8 cellular contexts compared by ENCODE assay signal in the genomic region with DNA sequence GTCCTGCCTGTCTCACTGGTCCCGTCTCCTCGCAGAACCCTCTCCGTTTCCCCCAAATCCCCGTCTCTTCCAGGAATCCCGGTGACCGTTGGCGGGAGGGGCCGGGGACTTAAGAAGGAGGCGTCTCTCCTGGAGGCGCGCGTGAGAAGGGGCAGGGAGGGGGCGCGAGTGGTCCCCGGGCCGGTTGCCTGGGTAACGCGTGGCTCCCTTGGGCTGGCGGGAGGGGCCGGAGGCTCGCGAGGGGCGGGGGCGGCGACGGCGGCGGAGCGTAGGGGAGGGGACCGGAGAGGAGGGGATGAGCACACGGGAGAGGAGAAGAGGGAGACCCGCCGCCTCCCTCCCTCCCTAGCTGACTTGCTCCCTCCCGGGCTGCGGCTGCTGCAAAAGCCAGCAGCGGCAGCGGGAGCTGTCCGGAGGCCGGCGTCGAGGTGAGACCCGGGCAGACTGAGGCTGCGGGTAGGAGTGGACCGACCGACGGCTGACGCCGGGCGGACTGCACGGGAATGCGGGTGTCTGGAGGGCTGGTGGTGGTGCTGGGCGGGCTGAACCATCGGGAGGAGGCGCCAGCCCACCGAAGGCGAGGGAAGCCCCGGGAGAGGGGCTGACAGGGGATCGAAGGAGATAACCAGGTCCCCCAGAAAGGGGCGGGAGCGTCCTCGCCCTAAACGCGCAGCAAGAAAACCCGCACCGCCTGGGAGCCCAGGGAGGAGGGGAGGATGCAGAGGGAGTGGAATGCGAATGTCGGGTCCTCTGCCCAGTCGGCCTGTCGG. TPM values are rescaled to one million over a fixed set of nuclear protein-coding genes. Genes with fewer than 3 reads are reported as not detected.
DNase-seq lines count a peak whose midpoint lies in the region; ATAC-seq and TF ChIP-seq lines count a peak whose summit lies in the region.

A gene (plus strand): TSS at position 298 of the 770 bp plus-strand sequence. CDS start 862 bp downstream, outside the sequence.

- H3K36me3 Mint-ChIP-seq in T-helper 17 cell (ENCODE audit: low read depth) (peaks cover 4% of the 10 kb centered on the region), chondrocyte (ENCODE audit: low read depth) (peaks cover 9% of the 10 kb centered on the region)
- H3K36me3 Mint-ChIP-seq in stimulated activated memory B cell treated with anti-CD40 and anti-IgM and Interleukin-4, amounts not matched to agents 10 μg/mL and 1 μg/mL and 100 μg/mL, for 72 hours: peaks cover 33% of the 10 kb centered on the region

- H3K27ac ChIP-seq in C4-2B: peak within 1 kb of the TSS; percentile 96
- H3K27ac ChIP-seq in liver (ENCODE audit: low read depth in 1 of 2, low read length in 2 of 2): peak within 1 kb of the TSS; percentile 85 to 88

- in situ Hi-C loops in KBM-7 (cut with MboI; ENCODE audit: low pct_unique_long_range_greater_than_20kb, low sequenced_read_pairs): no loop called here

- no peak for TF ChIP-seq CTCF in C4-2B (conservative IDR thresholded peaks at IDR 0.05)
- TF ChIP-seq CTCF in chondrocyte (IDR thresholded peaks at IDR 0.05): peak; percentile 12
- no peak for TF ChIP-seq CTCF in liver (IDR thresholded peaks at IDR 0.05; ENCODE audit: low read depth, low read length, missing input control)

- H3K4me3 Mint-ChIP-seq in T-helper 17 cell (peak within 1 kb of the TSS; percentile 93), chondrocyte (ENCODE audit: unreplicated experiment) (peak within 1 kb of the TSS; percentile 82)
- H3K4me3 Mint-ChIP-seq in stimulated activated memory B cell treated with anti-CD40 and anti-IgM and Interleukin-4, amounts not matched to agents 10 μg/mL and 1 μg/mL and 100 μg/mL, for 72 hours: peak within 1 kb of the TSS; percentile 79

- DNase-seq in KBM-7 (peak; percentile 63), T-helper 17 cell (peak in 2 of 3 donors; percentile 48 to 57), chondrocyte (ENCODE audit: low spot score) (no peak)

- H3K27ac Mint-ChIP-seq in T-helper 17 cell (peak within 1 kb of the TSS; percentile 82), chondrocyte (ENCODE audit: unreplicated experiment) (peak within 1 kb of the TSS; percentile 97)
- H3K27ac Mint-ChIP-seq in stimulated activated memory B cell treated with anti-CD40 and anti-IgM and Interleukin-4, amounts not matched to agents 10 μg/mL and 1 μg/mL and 100 μg/mL, for 72 hours: peak within 1 kb of the TSS; percentile 26

- peaks cover 2 to 10% (median 4%) of the 10 kb centered on the region in 4 donors for H3K36me3 ChIP-seq in liver (ENCODE audit: control insufficient read depth in 4 of 4, insufficient read depth in 3 of 4, low read depth in 1 of 4, low read length in 3 of 4)

- peak within 1 kb of the TSS; percentile 38 to 51 (median 46) for H3K4me3 ChIP-seq in liver (ENCODE audit: low read depth in 1 of 3, low read length in 3 of 3)

- TF ChIP-seq RAD21 in liver (IDR thresholded peaks at IDR 0.05): no peak

- H3K27me3 Mint-ChIP-seq in T-helper 17 cell (no peaks in the 10 kb centered on the region), chondrocyte (ENCODE audit: low read depth) (no peaks in the 10 kb centered on the region)
- H3K27me3 Mint-ChIP-seq in stimulated activated memory B cell treated with anti-CD40 and anti-IgM and Interleukin-4, amounts not matched to agents 10 μg/mL and 1 μg/mL and 100 μg/mL, for 72 hours: no peaks in the 10 kb centered on the region

- no peaks in the 10 kb centered on the region for H3K27me3 ChIP-seq in liver (ENCODE audit: control insufficient read depth in 4 of 4, insufficient read depth in 4 of 4, low read length in 3 of 4)

- peaks cover 19 to 59% (median 37%) of the 10 kb centered on the region in 4 donors for H3K4me1 ChIP-seq in liver (ENCODE audit: control insufficient read depth in 4 of 4, insufficient read depth in 4 of 4, low read length in 3 of 4)

- no peaks in the 10 kb centered on the region for H3K9me3 ChIP-seq in T-helper 17 cell (ENCODE audit: control insufficient read depth, low read length, poor library complexity, severe bottlenecking)
- H3K9me3 ChIP-seq in liver (ENCODE audit: control insufficient read depth in 4 of 4, low read length in 3 of 4): no peaks in the 10 kb centered on the region

- peak within 1 kb of the TSS in 1 of 2 donors; percentile 80 for H3K9ac ChIP-seq in liver (ENCODE audit: low read depth in 1 of 2, low read length in 2 of 2)

- ATAC-seq in T-helper 17 cell: no peak
- no peak for ATAC-seq in stimulated activated memory B cell treated with anti-CD40 and anti-IgM and Interleukin-4, amounts not matched to agents 10 μg/mL and 1 μg/mL and 100 μg/mL, for 72 hours
- no peak for ATAC-seq in HG03045 (IDR thresholded peaks at IDR 0.05; ENCODE audit: unreplicated experiment)
- no peak for ATAC-seq in GM19463 (IDR thresholded peaks at IDR 0.05; ENCODE audit: unreplicated experiment)

- H3K4me1 Mint-ChIP-seq in T-helper 17 cell: peaks cover 55% of the 10 kb centered on the region
- peaks cover 71% of the 10 kb centered on the region for H3K4me1 Mint-ChIP-seq in chondrocyte (ENCODE audit: low read depth)
- peaks cover 72% of the 10 kb centered on the region for H3K4me1 Mint-ChIP-seq in stimulated activated memory B cell treated with anti-CD40 and anti-IgM and Interleukin-4, amounts not matched to agents 10 μg/mL and 1 μg/mL and 100 μg/mL, for 72 hours

- H3K9me3 Mint-ChIP-seq in chondrocyte (ENCODE audit: low read depth): no peaks in the 10 kb centered on the region
- no peaks in the 10 kb centered on the region for H3K9me3 Mint-ChIP-seq in stimulated activated memory B cell treated with anti-CD40 and anti-IgM and Interleukin-4, amounts not matched to agents 10 μg/mL and 1 μg/mL and 100 μg/mL, for 72 hours

- WGBS in liver: 8% methylated on average over 69 of the region's 69 CpGs

TF ChIP-seq in liver, 16 proteins besides CTCF, POLR2A, EP300 and RAD21:
- no peak for TF ChIP-seq GABPA (IDR thresholded peaks at IDR 0.05 in 1 of 2, conservative IDR thresholded peaks at IDR 0.05 in 1 of 2)
- TF ChIP-seq, protein P1, sequence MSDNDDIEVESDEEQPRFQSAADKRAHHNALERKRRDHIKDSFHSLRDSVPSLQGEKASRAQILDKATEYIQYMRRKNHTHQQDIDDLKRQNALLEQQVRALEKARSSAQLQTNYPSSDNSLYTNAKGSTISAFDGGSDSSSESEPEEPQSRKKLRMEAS (IDR thresholded peaks at IDR 0.05): no peak
- no peak for TF ChIP-seq JUND (IDR thresholded peaks at IDR 0.05)
- TF ChIP-seq HNF4G (IDR thresholded peaks at IDR 0.05): no peak
- TF ChIP-seq, protein P2, sequence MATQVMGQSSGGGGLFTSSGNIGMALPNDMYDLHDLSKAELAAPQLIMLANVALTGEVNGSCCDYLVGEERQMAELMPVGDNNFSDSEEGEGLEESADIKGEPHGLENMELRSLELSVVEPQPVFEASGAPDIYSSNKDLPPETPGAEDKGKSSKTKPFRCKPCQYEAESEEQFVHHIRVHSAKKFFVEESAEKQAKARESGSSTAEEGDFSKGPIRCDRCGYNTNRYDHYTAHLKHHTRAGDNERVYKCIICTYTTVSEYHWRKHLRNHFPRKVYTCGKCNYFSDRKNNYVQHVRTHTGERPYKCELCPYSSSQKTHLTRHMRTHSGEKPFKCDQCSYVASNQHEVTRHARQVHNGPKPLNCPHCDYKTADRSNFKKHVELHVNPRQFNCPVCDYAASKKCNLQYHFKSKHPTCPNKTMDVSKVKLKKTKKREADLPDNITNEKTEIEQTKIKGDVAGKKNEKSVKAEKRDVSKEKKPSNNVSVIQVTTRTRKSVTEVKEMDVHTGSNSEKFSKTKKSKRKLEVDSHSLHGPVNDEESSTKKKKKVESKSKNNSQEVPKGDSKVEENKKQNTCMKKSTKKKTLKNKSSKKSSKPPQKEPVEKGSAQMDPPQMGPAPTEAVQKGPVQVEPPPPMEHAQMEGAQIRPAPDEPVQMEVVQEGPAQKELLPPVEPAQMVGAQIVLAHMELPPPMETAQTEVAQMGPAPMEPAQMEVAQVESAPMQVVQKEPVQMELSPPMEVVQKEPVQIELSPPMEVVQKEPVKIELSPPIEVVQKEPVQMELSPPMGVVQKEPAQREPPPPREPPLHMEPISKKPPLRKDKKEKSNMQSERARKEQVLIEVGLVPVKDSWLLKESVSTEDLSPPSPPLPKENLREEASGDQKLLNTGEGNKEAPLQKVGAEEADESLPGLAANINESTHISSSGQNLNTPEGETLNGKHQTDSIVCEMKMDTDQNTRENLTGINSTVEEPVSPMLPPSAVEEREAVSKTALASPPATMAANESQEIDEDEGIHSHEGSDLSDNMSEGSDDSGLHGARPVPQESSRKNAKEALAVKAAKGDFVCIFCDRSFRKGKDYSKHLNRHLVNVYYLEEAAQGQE (IDR thresholded peaks at IDR 0.05): no peak

RNA-seq across cellular contexts. Expression of the gene that starts here (rescaled TPM):
- total RNA-seq in T-helper 17 cell (1 to 10 TPM; 2.0 to 3.4 TPM), chondrocyte (5.2 to 9.1 TPM (median 6.1 TPM) in 3 replicates), liver (under 1 TPM; 0.09 to 0.59 TPM)
- polyA plus RNA-seq in liver: under 1 TPM; 0.16 to 0.28 TPM

Comparison
In these comparisons a context has a peak if more than half of its experiments do, and no peak if none do; other contexts are left out.
1. H3K27ac Mint-ChIP-seq: peak in every context shown above with its lines; median percentile 97 in chondrocyte; 82 in T-helper 17 cell; 26 in stimulated activated memory B cell treated with anti-CD40 and anti-IgM and Interleukin-4, amounts not matched to agents 10 μg/mL and 1 μg/mL and 100 μg/mL, for 72 hours.